In genomic region chr2:150389487-150389886, GRCh38 we compare ENCODE assay signal across 18 cellular contexts.
DNase-seq lines count a peak whose midpoint lies in the region; ATAC-seq and TF ChIP-seq lines count a peak whose summit lies in the region.
"Had no signal": no experiment of that assay in that cellular context is flagged by ENCODE, and none has a peak within 500 bp of the region (broad histone marks: within the 10 kb centered on the region; RNA-seq: fewer than 3 reads in every experiment).

No MANE protein-coding gene starts in this region.

- peaks cover 10% of the 10 kb centered on the region for H3K9me3 Mint-ChIP-seq in HFFc6

- DNase-seq in AG20443 (ENCODE audit: low spot score) (peak; percentile 62), HFFc6 (peak; percentile 37), choroid plexus epithelial cell (ENCODE audit: low read depth) (peak; percentile 21), renal cortical epithelial cell (ENCODE audit: low read depth) (peak; percentile 7), right cardiac atrium (no peak), hippocampal formation (lab: John Stamatoyannopoulos, UW) (no peak)
- no peak for DNase-seq in activated effector memory CD4-positive, alpha-beta T cell treated with anti-CD3 and anti-CD28 coated beads, Interleukin-2, amount 50 U/mL, for 16 hours
- no peak for DNase-seq in stimulated activated CD8-positive, alpha-beta memory T cell treated with anti-CD3 and anti-CD28 coated beads, Interleukin-4, amount 100 ng/mL, for 48 hours
- DNase-seq: ACHN, C1 segment of cervical spinal cord, KBM-7, NCI-H1092, NCI-H2227 treated with DMSO at 0.1 percent for 48 hours, NCI-H526 treated with DMSO at 0.1 percent for 48 hours, PC-3 had no signal

- no peak for ATAC-seq in right cardiac atrium
- ATAC-seq: GM12878, PC-3 had no signal

- TF ChIP-seq CTCF in HFFc6 (IDR thresholded peaks at IDR 0.05) (no peak), choroid plexus epithelial cell (conservative IDR thresholded peaks at IDR 0.05; ENCODE audit: low read depth, low read length) (no peak)

- peaks cover 33% of the 10 kb centered on the region for H3K4me1 Mint-ChIP-seq in HFFc6 (ENCODE audit: low read depth)

- no peaks in the 10 kb centered on the region for H3K27me3 Mint-ChIP-seq in HFFc6 (ENCODE audit: insufficient read depth)

- no peaks in the 10 kb centered on the region for H3K27me3 ChIP-seq in right cardiac atrium (ENCODE audit: control insufficient read depth, insufficient read depth)

- H3K4me3 Mint-ChIP-seq in HFFc6: no peak overlapping the region; the same call in 1 of the 2 replicates

- H3K4me1 ChIP-seq in right cardiac atrium (ENCODE audit: control insufficient read depth, insufficient read depth, low read length): no peaks in the 10 kb centered on the region

- H3K27ac Mint-ChIP-seq in HFFc6: peak overlapping the region; percentile 79

- H3K4me3 ChIP-seq in choroid plexus epithelial cell (ENCODE audit: low read depth, low read length) (no peak overlapping the region), right cardiac atrium (ENCODE audit: low read length) (no peak overlapping the region)
- H3K4me3 ChIP-seq: GM12878, HAP-1 had no signal

- intact Hi-C loops in right cardiac atrium (cut with DNase I): no loop called here

- 83% methylated on average over 3 of the region's 3 CpGs for WGBS in right cardiac atrium

- no peak overlapping the region for H3K27ac ChIP-seq in right cardiac atrium (ENCODE audit: low read length)
- H3K27ac ChIP-seq: HL-60 had no signal

- peaks cover 10% of the 10 kb centered on the region for H3K36me3 Mint-ChIP-seq in HFFc6 (ENCODE audit: low read depth)

- no peaks in the 10 kb centered on the region for H3K9me3 ChIP-seq in right cardiac atrium (ENCODE audit: control insufficient read depth, low read length)

Comparison
In these comparisons a context has a peak if more than half of its experiments do, and no peak if none do; other contexts are left out.
1. DNase-seq: peak in AG20443 (single experiment), HFFc6 (single experiment), choroid plexus epithelial cell (single experiment) and renal cortical epithelial cell (single experiment); none in activated effector memory CD4-positive, alpha-beta T cell treated with anti-CD3 and anti-CD28 coated beads, Interleukin-2, amount 50 U/mL, for 16 hours (single experiment), right cardiac atrium (0 of 3), stimulated activated CD8-positive, alpha-beta memory T cell treated with anti-CD3 and anti-CD28 coated beads, Interleukin-4, amount 100 ng/mL, for 48 hours (single experiment) and hippocampal formation (0 of 2).